In the genomic region with DNA sequence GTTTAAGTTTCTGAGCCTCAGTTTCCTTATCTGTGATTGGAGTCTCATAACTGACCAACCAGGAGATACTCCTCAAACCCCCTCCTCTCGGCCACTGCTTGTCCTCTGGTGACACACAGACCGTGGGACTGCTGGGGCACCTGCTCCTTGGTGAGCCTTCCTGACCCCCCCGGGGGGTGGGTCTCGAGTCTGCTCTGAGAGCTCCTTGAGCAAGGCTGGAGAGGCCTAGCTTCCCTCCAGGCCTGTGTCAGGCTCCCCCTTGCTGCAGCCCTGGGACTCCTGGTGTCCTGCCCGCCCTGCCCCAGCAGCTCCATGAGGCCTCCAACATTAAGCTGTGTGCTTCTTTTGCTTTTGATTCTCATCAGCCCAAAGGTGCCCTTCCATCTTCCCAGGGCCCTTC, we compare ENCODE assay signal across 27 cellular contexts.
"Had no signal": no experiment of that assay in that cellular context is flagged by ENCODE, and none has a peak within 500 bp of the region (broad histone marks: within the 10 kb centered on the region; RNA-seq: fewer than 3 reads in every experiment).

No MANE protein-coding gene starts in this region.

- ATAC-seq: heart right ventricle; left cardiac atrium; left lung; natural killer cell; pancreas; right cardiac atrium; stimulated activated naive CD8-positive, alpha-beta T cell treated with anti-CD3 and anti-CD28 coated beads, Interleukin-15, Interleukin-2, amounts not matched to agents 100 U/mL and 50 U/mL, for 24 hours had no signal

- H3K27me3 ChIP-seq: heart right ventricle, hepatocyte, left lung, pancreas, sigmoid colon, spleen, stomach, testis, thyroid gland, transverse colon, uterus had no signal

- H3K4me3 ChIP-seq: heart right ventricle, hepatocyte, left lung, lung, pancreas, prostate gland, sigmoid colon, spleen, stomach, testis, thyroid gland, transverse colon, uterus had no signal

- H3K36me3 ChIP-seq: left lung, pancreas, prostate gland, thyroid gland, transverse colon, uterus had no signal

- H3K27ac ChIP-seq: heart right ventricle, hepatocyte, left lung, pancreas, prostate gland, sigmoid colon, spleen, stomach, testis, thyroid gland, transverse colon, uterus had no signal

- DNase-seq: heart right ventricle; kidney glomerular epithelial cell; left cardiac atrium; left lung; mesendoderm; naive B cell; natural killer cell; nephron progenitor cell; nucleus accumbens; posterior cingulate gyrus; retina; sigmoid colon; small intestine; spleen; stimulated activated CD4-positive, alpha-beta T cell treated with anti-CD3 and anti-CD28 coated beads, Interleukin-4, amount 100 ng/mL, for 24 hours; stimulated activated naive B cell treated with anti-CD40 and anti-IgM and Interleukin-4, amounts not matched to agents 10 μg/mL and 1 μg/mL and 100 μg/mL, for 72 hours; stimulated activated naive CD8-positive, alpha-beta T cell treated with anti-CD3 and anti-CD28 coated beads, Interleukin-15, Interleukin-2, amounts not matched to agents 100 U/mL and 50 U/mL, for 24 hours; stomach; testis; thyroid gland; transverse colon; uterus had no signal

- H3K9me3 ChIP-seq: heart right ventricle, left lung, pancreas, prostate gland, sigmoid colon, spleen, stomach, testis, thyroid gland, transverse colon, uterus had no signal

- H3K4me1 ChIP-seq: left lung, pancreas, prostate gland, sigmoid colon, spleen, stomach, testis, thyroid gland, transverse colon, uterus had no signal
